Comparison of ENCODE assay signal across 3 cellular contexts in genomic region chr1:52820830-52821229, GRCh38. TPM values are rescaled to one million over a fixed set of nuclear protein-coding genes. Genes with fewer than 3 reads are reported as not detected.
"Had no signal": no experiment of that assay in that cellular context is flagged by ENCODE, and none has a peak within 500 bp of the region (broad histone marks: within the 10 kb centered on the region; RNA-seq: fewer than 3 reads in every experiment).

No MANE protein-coding gene starts in this region.

RNA-seq across cellular contexts. Expression of gene ZYG11A, which starts 21.7 kb away (rescaled TPM):
- total RNA-seq: thoracic aorta, tibial nerve, upper lobe of right lung had no signal
